Comparison of ENCODE assay signal across 15 cellular contexts in genomic region chr7:28626191-28626590, GRCh38.
"Had no signal": no experiment of that assay in that cellular context is flagged by ENCODE, and none has a peak within 500 bp of the region (broad histone marks: within the 10 kb centered on the region; RNA-seq: fewer than 3 reads in every experiment).

No MANE protein-coding gene starts in this region.

- H3K4me3 ChIP-seq: gastroesophageal sphincter, right atrium auricular region, upper lobe of left lung had no signal

- DNase-seq: activated CD4-positive, alpha-beta T cell treated with anti-CD3 and anti-CD28 coated beads, Interleukin-2, amount 50 U/mL, for 1 hour; activated naive CD4-positive, alpha-beta T cell; activated naive CD8-positive, alpha-beta T cell treated with anti-CD3 and anti-CD28 coated beads, Interleukin-2, amount 10 ng/mL, durations not matched to agents 7 days and 5 days; T-helper 9 cell; upper lobe of left lung had no signal

- H3K9me3 ChIP-seq: gastroesophageal sphincter, neutrophil, right atrium auricular region, upper lobe of left lung had no signal

- H3K36me3 ChIP-seq: brain microvascular endothelial cell, gastroesophageal sphincter, neutrophil, right atrium auricular region, upper lobe of left lung had no signal

- H3K27ac ChIP-seq: brain microvascular endothelial cell, epithelial cell of prostate, neutrophil, upper lobe of left lung had no signal

- ATAC-seq: activated CD4-positive, CD25-positive, alpha-beta regulatory T cell treated with anti-CD3 and anti-CD28 coated beads, Interleukin-2, amount 50 U/mL, for 24 hours; effector memory CD8-positive, alpha-beta T cell; naive thymus-derived CD8-positive, alpha-beta T cell; T-cell had no signal

- FAIRE-seq: islet of Langerhans had no signal

- H3K27me3 ChIP-seq: brain microvascular endothelial cell, gastroesophageal sphincter, right atrium auricular region, upper lobe of left lung had no signal
